17 cellular contexts compared by ENCODE assay signal in genomic region chr1:162677607-162678371, GRCh38. TPM values are rescaled to one million over a fixed set of nuclear protein-coding genes. Genes with fewer than 3 reads are reported as not detected.
DNase-seq lines count a peak whose midpoint lies in the region; ATAC-seq and TF ChIP-seq lines count a peak whose summit lies in the region.
"Had no signal": no experiment of that assay in that cellular context is flagged by ENCODE, and none has a peak within 500 bp of the region (broad histone marks: within the 10 kb centered on the region; RNA-seq: fewer than 3 reads in every experiment).

No MANE protein-coding gene starts in this region.

- no peak overlapping the region for H2BK120ac ChIP-seq in neuronal stem cell (ENCODE audit: low read depth, low read length)

- no peak overlapping the region for H2AK5ac ChIP-seq in neuronal stem cell (ENCODE audit: low read depth, low read length)

- no peak overlapping the region for H3K18ac ChIP-seq in neuronal stem cell (ENCODE audit: low read length)

- H4K8ac ChIP-seq in neuronal stem cell (ENCODE audit: low read depth, low read length) = no peak overlapping the region

- 75 to 77% (median 76%) methylated on average over 4 of the region's 4 CpGs for WGBS in heart left ventricle, 4 donors
- WGBS in neuronal stem cell (ENCODE audit: extremely low coverage in 2 of 2, insufficient read length in 2 of 2, insufficient replicate concordance in 1 of 2), 2 donors = no CpG with 5 or more reads among the region's 4 CpGs

- H3K4me3 ChIP-seq in heart left ventricle (no peak overlapping the region), RWPE2 (ENCODE audit: severe bottlenecking) (no peak overlapping the region), fibroblast of mammary gland (ENCODE audit: control insufficient read depth, low read depth, low read length) (no peak overlapping the region), vagina (no peak overlapping the region), neuronal stem cell (ENCODE audit: low read length in 2 of 2) (no peak overlapping the region)
- H3K4me3 ChIP-seq: lung had no signal

- H3K27me3 ChIP-seq in heart left ventricle = no peaks in the 10 kb centered on the region
- no peaks in the 10 kb centered on the region for H3K27me3 ChIP-seq in RWPE2 (ENCODE audit: insufficient read depth, poor library complexity, severe bottlenecking)
- H3K27me3 ChIP-seq in vagina = no peaks in the 10 kb centered on the region
- H3K27me3 ChIP-seq in neuronal stem cell (ENCODE audit: control insufficient read depth in 3 of 3, insufficient read depth in 3 of 3, low read depth in 1 of 3, low read length in 3 of 3) = no peaks in the 10 kb centered on the region

- H3K4me2 ChIP-seq in neuronal stem cell (ENCODE audit: insufficient read depth, low read length, poor library complexity, severe bottlenecking) = no peak overlapping the region

- no peaks in the 10 kb centered on the region for H3K36me3 Mint-ChIP-seq in stimulated activated naive B cell treated with anti-CD40 and anti-IgM and Interleukin-4, amounts not matched to agents 10 μg/mL and 1 μg/mL and 100 μg/mL, for 72 hours

- intact Hi-C loops in heart left ventricle (cut with DNase I) (loop anchor here in 1 of 10 donors (5.0 kb wide), 1 partner anchor 45 kb away; the partner anchor contains the start of gene DDR2), left ventricle myocardium superior (cut with micrococcal nuclease) (loop anchor here (5.0 kb wide), 1 partner anchor 45 kb away; the partner anchor contains the start of gene DDR2), vagina (cut with DNase I) (no loop called here)

- H3K9me3 Mint-ChIP-seq in stimulated activated naive B cell treated with anti-CD40 and anti-IgM and Interleukin-4, amounts not matched to agents 10 μg/mL and 1 μg/mL and 100 μg/mL, for 72 hours = peaks cover 0 to 2% of the 10 kb centered on the region in 2 donors

- H3K9me3 ChIP-seq in heart left ventricle = no peaks in the 10 kb centered on the region
- H3K9me3 ChIP-seq in RWPE2 (ENCODE audit: severe bottlenecking) = no peaks in the 10 kb centered on the region
- H3K9me3 ChIP-seq in vagina = no peaks in the 10 kb centered on the region
- no peaks in the 10 kb centered on the region for H3K9me3 ChIP-seq in neuronal stem cell (replicated peaks in 1 of 2; ENCODE audit: control insufficient read depth in 2 of 2, insufficient read depth in 1 of 2, low read depth in 1 of 2, low read length in 2 of 2)

- H2AFZ ChIP-seq in neuronal stem cell (ENCODE audit: low read length) = no peak overlapping the region

- no peak overlapping the region for H3K4me3 Mint-ChIP-seq in stimulated activated naive B cell treated with anti-CD40 and anti-IgM and Interleukin-4, amounts not matched to agents 10 μg/mL and 1 μg/mL and 100 μg/mL, for 72 hours
- H3K4me3 Mint-ChIP-seq: activated CD4-positive, alpha-beta T cell treated with anti-CD3 and anti-CD28 coated beads for 36 hours; nephron progenitor cell had no signal

- TF ChIP-seq CTCF in heart left ventricle (IDR thresholded peaks at IDR 0.05) (no peak), RWPE2 (IDR thresholded peaks at IDR 0.05; ENCODE audit: poor library complexity, severe bottlenecking) (no peak), fibroblast of mammary gland (conservative IDR thresholded peaks at IDR 0.05; ENCODE audit: control insufficient read depth, insufficient read depth, low read depth, low read length) (peak; percentile 10), vagina (IDR thresholded peaks at IDR 0.05) (no peak)

- no peak for ATAC-seq in heart left ventricle
- ATAC-seq in left ventricle myocardium superior = no peak
- ATAC-seq in RWPE2 (ENCODE audit: low read depth) = no peak
- no peak for ATAC-seq in stimulated activated naive B cell treated with anti-CD40 and anti-IgM and Interleukin-4, amounts not matched to agents 10 μg/mL and 1 μg/mL and 100 μg/mL, for 72 hours (replicated peaks)
- ATAC-seq: activated CD4-positive, alpha-beta T cell treated with anti-CD3 and anti-CD28 coated beads for 36 hours had no signal

- H2BK5ac ChIP-seq in neuronal stem cell (ENCODE audit: low read length) = no peak overlapping the region

- no peaks in the 10 kb centered on the region for H3K4me1 Mint-ChIP-seq in stimulated activated naive B cell treated with anti-CD40 and anti-IgM and Interleukin-4, amounts not matched to agents 10 μg/mL and 1 μg/mL and 100 μg/mL, for 72 hours
- H3K4me1 Mint-ChIP-seq: activated CD4-positive, alpha-beta T cell treated with anti-CD3 and anti-CD28 coated beads for 36 hours had no signal

- H3K27ac ChIP-seq in heart left ventricle = peak overlapping the region in 7 of 12 donors; percentile 4 to 82 (median 37)
- H3K27ac ChIP-seq in RWPE2 (ENCODE audit: poor library complexity, severe bottlenecking) = peak overlapping the region; percentile 51
- peak overlapping the region; percentile 74 for H3K27ac ChIP-seq in vagina
- no peak overlapping the region for H3K27ac ChIP-seq in neuronal stem cell (replicated peaks; ENCODE audit: low read length)
- H3K27ac ChIP-seq: 22Rv1 had no signal

- H2BK12ac ChIP-seq in neuronal stem cell (ENCODE audit: low read length) = no peak overlapping the region

- H3K27ac Mint-ChIP-seq in stimulated activated naive B cell treated with anti-CD40 and anti-IgM and Interleukin-4, amounts not matched to agents 10 μg/mL and 1 μg/mL and 100 μg/mL, for 72 hours = no peak overlapping the region
- H3K27ac Mint-ChIP-seq: activated CD4-positive, alpha-beta T cell treated with anti-CD3 and anti-CD28 coated beads for 36 hours; nephron progenitor cell had no signal

- no peaks in the 10 kb centered on the region for H3K79me1 ChIP-seq in neuronal stem cell (ENCODE audit: low read depth, low read length)

- no peak overlapping the region for H3K4ac ChIP-seq in neuronal stem cell (ENCODE audit: low read length)

- H3K14ac ChIP-seq in neuronal stem cell (ENCODE audit: low read length) = no peak overlapping the region

- H3K23ac ChIP-seq in neuronal stem cell (ENCODE audit: low read depth, low read length, poor library complexity) = no peak overlapping the region

- H3K9ac ChIP-seq in neuronal stem cell (ENCODE audit: low read depth, low read length, poor library complexity) = no peak overlapping the region

- H3K4me1 ChIP-seq in heart left ventricle = peaks cover 0 to 61% (median 30%) of the 10 kb centered on the region in 12 donors
- H3K4me1 ChIP-seq in RWPE2 (ENCODE audit: insufficient read depth, poor library complexity, severe bottlenecking) = peaks cover 9% of the 10 kb centered on the region
- peaks cover 66% of the 10 kb centered on the region for H3K4me1 ChIP-seq in vagina
- H3K4me1 ChIP-seq in neuronal stem cell (ENCODE audit: control insufficient read depth in 2 of 2, insufficient read depth in 1 of 2, low read depth in 1 of 2, low read length in 2 of 2) = peaks cover 0 to 6% of the 10 kb centered on the region in 2 donors

- H3K27me3 Mint-ChIP-seq in stimulated activated naive B cell treated with anti-CD40 and anti-IgM and Interleukin-4, amounts not matched to agents 10 μg/mL and 1 μg/mL and 100 μg/mL, for 72 hours = peaks cover 11 to 15% of the 10 kb centered on the region in 2 donors

- no peak overlapping the region for H4K91ac ChIP-seq in neuronal stem cell (ENCODE audit: low read depth, low read length, poor library complexity)

- H3K36me3 ChIP-seq in heart left ventricle (no peaks in the 10 kb centered on the region), RWPE2 (ENCODE audit: low read depth) (no peaks in the 10 kb centered on the region), vagina (no peaks in the 10 kb centered on the region), neuronal stem cell (replicated peaks in 1 of 2; ENCODE audit: control insufficient read depth in 2 of 2, insufficient read depth in 2 of 2, low read length in 2 of 2) (no peaks in the 10 kb centered on the region)

- TF ChIP-seq POLR2A in heart left ventricle (IDR thresholded peaks at IDR 0.05) (no peak), vagina (IDR thresholded peaks at IDR 0.05) (no peak)

- H2BK15ac ChIP-seq in neuronal stem cell (ENCODE audit: low read length) = no peak overlapping the region

- DNase-seq in heart left ventricle (no peak), left ventricle myocardium superior (no peak), RWPE2 (ENCODE audit: low spot score) (no peak), fibroblast of mammary gland (ENCODE audit: low read depth) (no peak), vagina (ENCODE audit: extremely low spot score in 2 of 2) (no peak), neuronal stem cell (ENCODE audit: low spot score) (no peak), NCI-H1092 (lab: John Stamatoyannopoulos, UW) (no peak)
- no peak for DNase-seq in stimulated activated naive B cell treated with anti-CD40 and anti-IgM and Interleukin-4, amounts not matched to agents 10 μg/mL and 1 μg/mL and 100 μg/mL, for 72 hours
- DNase-seq: activated CD4-positive, alpha-beta T cell treated with anti-CD3 and anti-CD28 coated beads for 36 hours; activated naive CD4-positive, alpha-beta T cell treated with anti-CD3 and anti-CD28 coated beads, Interleukin-2, amount 50 U/mL, for 16 hours; effector memory CD4-positive, alpha-beta T cell; MV-4-11; nephron progenitor cell; SIG-M5; stimulated activated naive CD4-positive, alpha-beta T cell had no signal

RNA-seq across cellular contexts. Expression of gene DDR2, which starts 45.5 kb away (rescaled TPM):
- total RNA-seq in heart left ventricle = 10 to 100 TPM; 16.4 to 55.3 (median 25.9) TPM
- polyA plus RNA-seq in heart left ventricle = 1 to 10 TPM; 5.0 to 7.4 TPM
- total RNA-seq in left ventricle myocardium superior = 26.1 TPM
- total RNA-seq in vagina = 153 TPM
- polyA plus RNA-seq in neuronal stem cell (2013, experiment 1 of 2) = 0.74 TPM
- 0.78 TPM for polyA plus RNA-seq in neuronal stem cell (2013, experiment 2 of 2)
